ENCODE assay signal across 16 cellular contexts in genomic region chr2:20092901-20093235, GRCh38.
"Had no signal": no experiment of that assay in that cellular context is flagged by ENCODE, and none has a peak within 500 bp of the region (broad histone marks: within the 10 kb centered on the region; RNA-seq: fewer than 3 reads in every experiment).

No MANE protein-coding gene starts in this region.

- H3K27ac Mint-ChIP-seq: activated naive CD4-positive, alpha-beta T cell treated with anti-CD3 and anti-CD28 coated beads for 36 hours; naive B cell; T-helper 17 cell had no signal

- H3K4me1 ChIP-seq: ascending aorta, pancreas had no signal

- H3K4me2 ChIP-seq: smooth muscle cell had no signal

- H3K36me3 Mint-ChIP-seq: naive B cell had no signal

- H3K9me3 ChIP-seq: ascending aorta, mucosa of descending colon, pancreas, stomach had no signal

- H3K27ac ChIP-seq: ascending aorta, pancreas had no signal

- FAIRE-seq: bronchial epithelial cell, pancreas had no signal

- H3K4me3 ChIP-seq: ascending aorta, mucosa of descending colon, pancreas, smooth muscle cell, stomach had no signal

- H3K4me3 Mint-ChIP-seq: activated naive CD4-positive, alpha-beta T cell treated with anti-CD3 and anti-CD28 coated beads for 36 hours; activated T-cell treated with anti-CD3 and anti-CD28 coated beads, Interleukin-2, amount 50 U/mL, for 4 hours; naive B cell; T-helper 17 cell had no signal

- H3K36me3 ChIP-seq: ascending aorta, pancreas, stomach had no signal

- H3K9me3 Mint-ChIP-seq: activated naive CD4-positive, alpha-beta T cell treated with anti-CD3 and anti-CD28 coated beads for 36 hours; activated T-cell treated with anti-CD3 and anti-CD28 coated beads, Interleukin-2, amount 50 U/mL, for 4 hours; naive B cell had no signal

- H3K27me3 ChIP-seq: ascending aorta, pancreas, stomach had no signal

- ATAC-seq: activated T-cell treated with anti-CD3 and anti-CD28 coated beads, Interleukin-2, amount 50 U/mL, for 4 hours; T-helper 17 cell had no signal

- DNase-seq: activated CD4-positive, alpha-beta T cell treated with anti-CD3 and anti-CD28 coated beads, Interleukin-2, amount 50 U/mL, for 1 hour; activated CD4-positive, CD25-positive, alpha-beta regulatory T cell treated with anti-CD3 and anti-CD28 coated beads, Interleukin-2, amount 50 U/mL, for 72 hours; activated CD8-positive, alpha-beta memory T cell treated with anti-CD3 and anti-CD28 coated beads, Interleukin-2, amount 50 U/mL, for 4 hours; activated naive CD4-positive, alpha-beta T cell treated with anti-CD3 and anti-CD28 coated beads for 36 hours; activated T-cell treated with anti-CD3 and anti-CD28 coated beads, Interleukin-2, amount 50 U/mL, for 4 hours; cerebellar nuclear complex; effector CD4-positive, alpha-beta T cell; naive B cell; stimulated activated CD4-positive, alpha-beta T cell treated with anti-CD3 and anti-CD28 coated beads, Interleukin-4, amount 100 ng/mL, for 1 hour; T-helper 17 cell had no signal
